Comparison of ENCODE assay signal across 8 cellular contexts in genomic region chrX:85111347-85111746, GRCh38.
DNase-seq lines count a peak whose midpoint lies in the region; ATAC-seq and TF ChIP-seq lines count a peak whose summit lies in the region.
"Had no signal": no experiment of that assay in that cellular context is flagged by ENCODE, and none has a peak within 500 bp of the region (broad histone marks: within the 10 kb centered on the region; RNA-seq: fewer than 3 reads in every experiment).

No MANE protein-coding gene starts in this region.

- no peaks in the 10 kb centered on the region for H3K9me3 Mint-ChIP-seq in activated CD4-positive, alpha-beta memory T cell treated with anti-CD3 and anti-CD28 coated beads, Interleukin-2, amount 10 ng/mL, durations not matched to agents 7 days and 5 days
- H3K9me3 Mint-ChIP-seq: dendritic cell treated with granulocyte-macrophage colony-stimulating factor and Interleukin-4, amounts not matched to agents 40 ng/mL and 50 ng/mL, for 4 days had no signal

- no peak overlapping the region for H3K4me3 Mint-ChIP-seq in activated CD4-positive, alpha-beta memory T cell treated with anti-CD3 and anti-CD28 coated beads, Interleukin-2, amount 10 ng/mL, durations not matched to agents 7 days and 5 days
- H3K4me3 Mint-ChIP-seq: dendritic cell treated with granulocyte-macrophage colony-stimulating factor and Interleukin-4, amounts not matched to agents 40 ng/mL and 50 ng/mL, for 4 days had no signal

- CTCF ChIA-PET in activated CD4-positive, alpha-beta memory T cell treated with anti-CD3 and anti-CD28 coated beads, Interleukin-2, amount 10 ng/mL, durations not matched to agents 7 days and 5 days (lab: Charles Lee), result interaction anchor here (0.9 to 1.2 kb wide), 2 partner anchors 11 to 27 kb away, joined by 3 to 4 read pairs; no protein-coding TSS in a partner anchor

- H4K20me1 ChIP-seq in osteoblast (ENCODE audit: insufficient read depth, low read length), result no peaks in the 10 kb centered on the region

- no peaks in the 10 kb centered on the region for H3K36me3 Mint-ChIP-seq in activated CD4-positive, alpha-beta memory T cell treated with anti-CD3 and anti-CD28 coated beads, Interleukin-2, amount 10 ng/mL, durations not matched to agents 7 days and 5 days (ENCODE audit: low read depth)

- no peak overlapping the region for H2AFZ ChIP-seq in osteoblast (ENCODE audit: low read length)

- H3K4me2 ChIP-seq in osteoblast (ENCODE audit: insufficient read depth, low read length), result no peak overlapping the region

- no peaks in the 10 kb centered on the region for H3K9me3 ChIP-seq in osteoblast (ENCODE audit: low read depth, low read length)

- no peaks in the 10 kb centered on the region for H3K27me3 Mint-ChIP-seq in activated CD4-positive, alpha-beta memory T cell treated with anti-CD3 and anti-CD28 coated beads, Interleukin-2, amount 10 ng/mL, durations not matched to agents 7 days and 5 days
- H3K27me3 Mint-ChIP-seq: dendritic cell treated with granulocyte-macrophage colony-stimulating factor and Interleukin-4, amounts not matched to agents 40 ng/mL and 50 ng/mL, for 4 days had no signal

- H3K4me1 ChIP-seq in osteoblast (ENCODE audit: insufficient read depth, low read length), result no peaks in the 10 kb centered on the region

- no peak overlapping the region for H3K27ac Mint-ChIP-seq in activated CD4-positive, alpha-beta memory T cell treated with anti-CD3 and anti-CD28 coated beads, Interleukin-2, amount 10 ng/mL, durations not matched to agents 7 days and 5 days
- H3K27ac Mint-ChIP-seq: dendritic cell treated with granulocyte-macrophage colony-stimulating factor and Interleukin-4, amounts not matched to agents 40 ng/mL and 50 ng/mL, for 4 days had no signal

- H3K4me1 Mint-ChIP-seq in activated CD4-positive, alpha-beta memory T cell treated with anti-CD3 and anti-CD28 coated beads, Interleukin-2, amount 10 ng/mL, durations not matched to agents 7 days and 5 days, result no peaks in the 10 kb centered on the region

- H3K4me3 ChIP-seq in GM06990 (replicated peaks; ENCODE audit: low read depth, low read length) (no peak overlapping the region), osteoblast (ENCODE audit: insufficient read depth, low read length) (no peak overlapping the region)

- POLR2A ChIA-PET in activated CD4-positive, alpha-beta memory T cell treated with anti-CD3 and anti-CD28 coated beads, Interleukin-2, amount 10 ng/mL, durations not matched to agents 7 days and 5 days (lab: Charles Lee), result no interaction called here

- DNase-seq in GM06990 (ENCODE audit: extremely low read depth, insufficient read length) (no peak), LoVo (ENCODE audit: low spot score) (peak; percentile 5), cerebellar cortex (ENCODE audit: low spot score) (peak; percentile 2), osteoblast (ENCODE audit: insufficient read length, low spot score, missing footprints) (peak; percentile 52)
- DNase-seq in effector CD8-positive, alpha-beta T cell (lab: John Stamatoyannopoulos, UW), result no peak
- DNase-seq in activated CD4-positive, alpha-beta memory T cell treated with anti-CD3 and anti-CD28 coated beads, Interleukin-2, amount 10 ng/mL, durations not matched to agents 7 days and 5 days, result no peak

- TF ChIP-seq CTCF in GM06990 (IDR thresholded peaks at IDR 0.05; ENCODE audit: insufficient read depth, low read length, poor library complexity, severe bottlenecking) (peak; percentile 80), osteoblast (IDR thresholded peaks at IDR 0.05; ENCODE audit: extremely low read depth, low read depth, low read length) (peak; percentile 82)

- H3K27me3 ChIP-seq in GM06990 (replicated peaks; ENCODE audit: control insufficient read depth, insufficient read depth, low read length) (no peaks in the 10 kb centered on the region), osteoblast (ENCODE audit: insufficient read depth, low read length) (no peaks in the 10 kb centered on the region)

- no peaks in the 10 kb centered on the region for H3K79me2 ChIP-seq in osteoblast (ENCODE audit: insufficient read depth, low read length)

- H3K36me3 ChIP-seq in GM06990 (ENCODE audit: control insufficient read depth, insufficient read depth, low read length) (no peaks in the 10 kb centered on the region), osteoblast (ENCODE audit: insufficient read depth, low read length) (no peaks in the 10 kb centered on the region)

- no peak overlapping the region for H3K27ac ChIP-seq in osteoblast (ENCODE audit: low read depth, low read length)

- ATAC-seq in GM19467 (IDR thresholded peaks at IDR 0.05; ENCODE audit: unreplicated experiment), result no peak

Comparison
In these comparisons a context has a peak if more than half of its experiments do, and no peak if none do; other contexts are left out.
1. DNase-seq: peak in LoVo (single experiment), cerebellar cortex (single experiment) and osteoblast (single experiment); none in GM06990 (single experiment), effector CD8-positive, alpha-beta T cell (single experiment) and activated CD4-positive, alpha-beta memory T cell treated with anti-CD3 and anti-CD28 coated beads, Interleukin-2, amount 10 ng/mL, durations not matched to agents 7 days and 5 days (single experiment).